Comparison of ENCODE assay signal across 26 cellular contexts in genomic region chr1:228062085-228062791, GRCh38. TPM values are rescaled to one million over a fixed set of nuclear protein-coding genes. Genes with fewer than 3 reads are reported as not detected.
A peak's percentile ranks its signal among the peaks of the same experiment; 100 is the strongest.
DNase-seq lines count a peak whose midpoint lies in the region; ATAC-seq and TF ChIP-seq lines count a peak whose summit lies in the region.
"Had no signal": no experiment of that assay in that cellular context is flagged by ENCODE, and none has a peak within 500 bp of the region (broad histone marks: within the 10 kb centered on the region; RNA-seq: fewer than 3 reads in every experiment).

No MANE protein-coding gene starts in this region.

- peak; percentile 0 for DNase-seq in ELF-1 (ENCODE audit: low read depth, low spot score)
- peak; percentile 7 for DNase-seq in activated B cell treated with CpG ODN at 0.5 μM for 24 hours
- no peak for DNase-seq in neuronal stem cell (ENCODE audit: low spot score)
- DNase-seq in upper lobe of left lung: peak; percentile 16 to 44
- DNase-seq in SJCRH30: no peak
- no peak for DNase-seq in SW 1271 (lab: John Stamatoyannopoulos, UW)
- no peak for DNase-seq in DMS53 (lab: John Stamatoyannopoulos, UW)
- DNase-seq: ACHN; CD4-positive, alpha-beta memory T cell; DMS 273 treated with DMSO at 0.1 percent for 48 hours; DND-41; KBM-7; NCI-H1092; NCI-H1436; NCI-H187 treated with DMSO at 0.1 percent for 48 hours; NCI-H2107; NCI-H446 treated with DMSO at 0.1 percent for 48 hours; NCI-H526 treated with DMSO at 0.1 percent for 48 hours; OCI-M1; SHP77 had no signal

- no CpG with 5 or more reads among the region's 9 CpGs for WGBS in neuronal stem cell (ENCODE audit: extremely low coverage in 2 of 2, insufficient read length in 2 of 2, insufficient replicate concordance in 1 of 2), 2 donors
- WGBS in upper lobe of left lung, 2 donors: 91 to 93% methylated on average over 4 to 9 of the region's 9 CpGs

- H3K4me1 Mint-ChIP-seq in activated B cell treated with CpG ODN at 0.5 μM for 24 hours: peaks cover 15% of the 10 kb centered on the region

- H3K9me3 ChIP-seq in neuronal stem cell (replicated peaks in 1 of 2; ENCODE audit: control insufficient read depth in 2 of 2, insufficient read depth in 1 of 2, low read depth in 1 of 2, low read length in 2 of 2) (peaks cover 8 to 12% of the 10 kb centered on the region in 2 donors), upper lobe of left lung (no peaks in the 10 kb centered on the region), SJCRH30 (replicated peaks) (no peaks in the 10 kb centered on the region)
- H3K9me3 ChIP-seq: BLaER1, Caco-2, HAP-1 had no signal

- H3K27ac ChIP-seq in neuronal stem cell (replicated peaks; ENCODE audit: low read length): no peak overlapping the region
- H3K27ac ChIP-seq in upper lobe of left lung: no peak overlapping the region
- H3K27ac ChIP-seq in SJCRH30: no peak overlapping the region
- H3K27ac ChIP-seq: BLaER1 had no signal

- no peaks in the 10 kb centered on the region for H3K36me3 Mint-ChIP-seq in activated B cell treated with CpG ODN at 0.5 μM for 24 hours (ENCODE audit: low read depth)
- H3K36me3 Mint-ChIP-seq: CD4-positive, alpha-beta memory T cell had no signal

- H3K79me1 ChIP-seq in neuronal stem cell (ENCODE audit: low read depth, low read length): peaks cover 2% of the 10 kb centered on the region

- H3K27ac Mint-ChIP-seq in activated B cell treated with CpG ODN at 0.5 μM for 24 hours: no peak overlapping the region
- H3K27ac Mint-ChIP-seq: GM23338 had no signal

- H3K27me3 Mint-ChIP-seq in activated B cell treated with CpG ODN at 0.5 μM for 24 hours: peaks cover 34% of the 10 kb centered on the region

- H2BK15ac ChIP-seq in neuronal stem cell (ENCODE audit: low read length): peak overlapping the region; percentile 87

- TF ChIP-seq CTCF in activated B cell treated with CpG ODN at 0.5 μM for 24 hours (IDR thresholded peaks at IDR 0.05): no peak
- TF ChIP-seq CTCF in upper lobe of left lung (IDR thresholded peaks at IDR 0.05): no peak

- ATAC-seq in activated B cell treated with CpG ODN at 0.5 μM for 24 hours (ENCODE audit: low read depth): no peak
- ATAC-seq in upper lobe of left lung (ENCODE audit: low FRiP score in 2 of 2): no peak
- ATAC-seq: GM23338 had no signal

- H3K27me3 ChIP-seq in neuronal stem cell (ENCODE audit: control insufficient read depth in 3 of 3, insufficient read depth in 3 of 3, low read depth in 1 of 3, low read length in 3 of 3) (peaks cover 7 to 89% (median 52%) of the 10 kb centered on the region in 3 experiments), upper lobe of left lung (peaks cover 4 to 42% (median 23%) of the 10 kb centered on the region in 4 donors), SJCRH30 (no peaks in the 10 kb centered on the region; the same call in 1 of the 2 replicates)

- no peak overlapping the region for H3K4me3 Mint-ChIP-seq in activated B cell treated with CpG ODN at 0.5 μM for 24 hours
- H3K4me3 Mint-ChIP-seq: CD4-positive, alpha-beta memory T cell had no signal

- peaks cover 0 to 3% of the 10 kb centered on the region in 2 donors for H3K4me1 ChIP-seq in neuronal stem cell (ENCODE audit: control insufficient read depth in 2 of 2, insufficient read depth in 1 of 2, low read depth in 1 of 2, low read length in 2 of 2)
- H3K4me1 ChIP-seq in upper lobe of left lung: peaks cover 7 to 23% (median 20%) of the 10 kb centered on the region in 4 donors
- no peaks in the 10 kb centered on the region for H3K4me1 ChIP-seq in SJCRH30
- H3K4me1 ChIP-seq: BLaER1, Caco-2, HAP-1 had no signal

- no peak overlapping the region for H3K9ac ChIP-seq in neuronal stem cell (ENCODE audit: low read depth, low read length, poor library complexity)
- H3K9ac ChIP-seq: BLaER1 had no signal

- no peak overlapping the region for H4K91ac ChIP-seq in neuronal stem cell (ENCODE audit: low read depth, low read length, poor library complexity)

- H4K8ac ChIP-seq in neuronal stem cell (ENCODE audit: low read depth, low read length): no peak overlapping the region

- peak overlapping the region; percentile 41 for H2BK12ac ChIP-seq in neuronal stem cell (ENCODE audit: low read length)

- peak overlapping the region in 1 of 2 donors; percentile 18 for H3K4me3 ChIP-seq in neuronal stem cell (ENCODE audit: low read length in 2 of 2)
- H3K4me3 ChIP-seq in upper lobe of left lung: no peak overlapping the region
- no peak overlapping the region for H3K4me3 ChIP-seq in SJCRH30
- H3K4me3 ChIP-seq: BLaER1, HAP-1 had no signal

- H3K36me3 ChIP-seq in neuronal stem cell (replicated peaks in 1 of 2; ENCODE audit: control insufficient read depth in 2 of 2, insufficient read depth in 2 of 2, low read length in 2 of 2) (no peaks in the 10 kb centered on the region), upper lobe of left lung (no peaks in the 10 kb centered on the region), SJCRH30 (no peaks in the 10 kb centered on the region)
- H3K36me3 ChIP-seq: BLaER1, HAP-1 had no signal

- H3K9me3 Mint-ChIP-seq in activated B cell treated with CpG ODN at 0.5 μM for 24 hours: no peaks in the 10 kb centered on the region
- H3K9me3 Mint-ChIP-seq: CD4-positive, alpha-beta memory T cell; GM23338 had no signal

- no peak overlapping the region for H3K14ac ChIP-seq in neuronal stem cell (ENCODE audit: low read length)

- H3K4me2 ChIP-seq in neuronal stem cell (ENCODE audit: insufficient read depth, low read length, poor library complexity, severe bottlenecking): no peak overlapping the region
- H3K4me2 ChIP-seq: BLaER1 had no signal

- H2AFZ ChIP-seq in neuronal stem cell (ENCODE audit: low read length): no peak overlapping the region
- H2AFZ ChIP-seq: GM23338 had no signal

- intact Hi-C loops in activated B cell treated with CpG ODN at 0.5 μM for 24 hours (cut with micrococcal nuclease): no loop called here

- peak overlapping the region; percentile 67 for H3K4ac ChIP-seq in neuronal stem cell (ENCODE audit: low read length)

- no peak overlapping the region for H2BK120ac ChIP-seq in neuronal stem cell (ENCODE audit: low read depth, low read length)

- H3K23ac ChIP-seq in neuronal stem cell (ENCODE audit: low read depth, low read length, poor library complexity): peak overlapping the region; percentile 39

- no peak for TF ChIP-seq EP300 in upper lobe of left lung (IDR thresholded peaks at IDR 0.05)

- H2BK5ac ChIP-seq in neuronal stem cell (ENCODE audit: low read length): no peak overlapping the region

- peak overlapping the region; percentile 53 for H2AK5ac ChIP-seq in neuronal stem cell (ENCODE audit: low read depth, low read length)

- CTCF ChIA-PET in activated B cell treated with CpG ODN at 0.5 μM for 24 hours (lab: Charles Lee): no interaction called here

- TF ChIP-seq POLR2A in upper lobe of left lung (IDR thresholded peaks at IDR 0.05): no peak

- H3K18ac ChIP-seq in neuronal stem cell (ENCODE audit: low read length): peak overlapping the region; percentile 85

- POLR2A ChIA-PET in activated B cell treated with CpG ODN at 0.5 μM for 24 hours (lab: Charles Lee): no interaction called here

RNA-seq across cellular contexts. Expression of gene ARF1, which starts 20.3 kb away (rescaled TPM):
- total RNA-seq in activated B cell treated with CpG ODN at 0.5 μM for 24 hours (209 and 213 TPM in 2 replicates), upper lobe of left lung (100 to 1,000 TPM; 157 to 487 (median 374) TPM)
- 267 TPM for polyA plus RNA-seq in neuronal stem cell (2013, experiment 1 of 2)
- polyA plus RNA-seq in neuronal stem cell (2013, experiment 2 of 2): 266 TPM
- 291 and 309 TPM in 2 replicates for total RNA-seq in SJCRH30 (2014; rRNA removed; shearing (Covaris generic))

RNA-seq across cellular contexts. Expression of gene C1orf35, which starts 40.9 kb away (rescaled TPM):
- total RNA-seq in activated B cell treated with CpG ODN at 0.5 μM for 24 hours (11.9 and 13.3 TPM in 2 replicates), upper lobe of left lung (10 to 100 TPM; 12.8 to 34.6 (median 17.8) TPM)
- polyA plus RNA-seq in neuronal stem cell (2013, experiment 1 of 2): 28.9 TPM
- polyA plus RNA-seq in neuronal stem cell (2013, experiment 2 of 2): 28.4 TPM
- total RNA-seq in SJCRH30 (2014; rRNA removed; shearing (Covaris generic)): 19.9 and 22.8 TPM in 2 replicates

RNA-seq across cellular contexts. Expression of gene MRPL55, which starts 46.9 kb away (rescaled TPM):
- total RNA-seq in activated B cell treated with CpG ODN at 0.5 μM for 24 hours (34.0 and 34.3 TPM in 2 replicates), upper lobe of left lung (100 to 1,000 TPM in 1 of 6 donors, 10 to 100 TPM in 5; 42.4 to 161 (median 60.1) TPM)
- polyA plus RNA-seq in neuronal stem cell (2013, experiment 1 of 2): 69.3 TPM
- polyA plus RNA-seq in neuronal stem cell (2013, experiment 2 of 2): 63.2 TPM
- total RNA-seq in SJCRH30 (2014; rRNA removed; shearing (Covaris generic)): 48.5 and 64.6 TPM in 2 replicates

RNA-seq across cellular contexts. Expression of gene WNT3A, which starts 55.4 kb away (rescaled TPM):
- total RNA-seq in activated B cell treated with CpG ODN at 0.5 μM for 24 hours: not detected in 2 replicates
- 0.01 TPM for polyA plus RNA-seq in neuronal stem cell (2013, experiment 1 of 2)
- 0.01 TPM for polyA plus RNA-seq in neuronal stem cell (2013, experiment 2 of 2)
- total RNA-seq in upper lobe of left lung: 10 to 100 TPM in 2 of 6 donors, 1 to 10 TPM in 4; 1.0 to 19.6 (median 6.4) TPM
- total RNA-seq in SJCRH30 (2014; rRNA removed; shearing (Covaris generic)): not detected in 2 replicates
- total RNA-seq: CD4-positive, alpha-beta memory T cell; G401; HT1080 had no signal
- polyA plus RNA-seq: CD4-positive, alpha-beta memory T cell had no signal

Comparison
In these comparisons a context has a peak if more than half of its experiments do, and no peak if none do; other contexts are left out.
1. DNase-seq: peak in ELF-1 (single experiment), activated B cell treated with CpG ODN at 0.5 μM for 24 hours (single experiment) and upper lobe of left lung (2 of 2); none in neuronal stem cell (single experiment), SJCRH30 (0 of 2), SW 1271 (0 of 2) and DMS53 (single experiment).